1 cellular context compared by ENCODE assay signal in genomic region chr11:16170448-16170847, GRCh38.
TF ChIP-seq lines count a peak whose summit lies in the region.

No MANE protein-coding gene starts in this region.

TF ChIP-seq in GM23338, 12 proteins besides CTCF, POLR2A, EP300 and RAD21 (continued from another document):
- TF ChIP-seq ZNF462 (CRISPR knock-in tag; IDR thresholded peaks at IDR 0.05) (no peak), REST (IDR thresholded peaks at IDR 0.05; ENCODE audit: unreplicated experiment) (no peak), STAT1 (IDR thresholded peaks at IDR 0.05; ENCODE audit: unreplicated experiment) (no peak), EZH2phosphoT487 (IDR thresholded peaks at IDR 0.05; ENCODE audit: unreplicated experiment) (no peak), JUNB (IDR thresholded peaks at IDR 0.05; ENCODE audit: unreplicated experiment) (no peak), ZNF114 (CRISPR knock-in tag; IDR thresholded peaks at IDR 0.05) (no peak), EZH2 (IDR thresholded peaks at IDR 0.05; ENCODE audit: low read depth, unreplicated experiment) (no peak), ETS1 (IDR thresholded peaks at IDR 0.05) (no peak), POLR2AphosphoS5 (IDR thresholded peaks at IDR 0.05; ENCODE audit: low read depth) (no peak)
